In genomic region chr3:4885322-4885721, GRCh38 we compare ENCODE assay signal across 17 cellular contexts.
DNase-seq lines count a peak whose midpoint lies in the region; ATAC-seq, FAIRE-seq and TF ChIP-seq lines count a peak whose summit lies in the region.
"Had no signal": no experiment of that assay in that cellular context is flagged by ENCODE, and none has a peak within 500 bp of the region (broad histone marks: within the 10 kb centered on the region; RNA-seq: fewer than 3 reads in every experiment).

No MANE protein-coding gene starts in this region.

- H2AFZ ChIP-seq in astrocyte (ENCODE audit: low read depth, low read length), result no peak overlapping the region

- DNase-seq in stimulated activated naive CD8-positive, alpha-beta T cell treated with anti-CD3 and anti-CD28 coated beads, Interleukin-15, amount 100 ng/mL, for 72 hours, result no peak
- DNase-seq in astrocyte (ENCODE audit: low read depth), result peak; percentile 87
- no peak for DNase-seq in kidney epithelial cell (ENCODE audit: low read depth)
- DNase-seq in HTR-8/SVneo (ENCODE audit: insufficient read length, low spot score), result no peak
- no peak for DNase-seq in WTC11 (ENCODE audit: low spot score)
- no peak for DNase-seq in sciatic nerve (ENCODE audit: low spot score)
- DNase-seq in stimulated activated CD4-positive, alpha-beta T cell treated with anti-CD3 and anti-CD28 coated beads, Interleukin-2, amount 100 ng/mL, for 48 hours, result no peak
- DNase-seq: esophagus squamous epithelium; lower lobe of right lung; naive thymus-derived CD8-positive, alpha-beta T cell; NCI-H187; NCI-H524 treated with DMSO at 0.1 percent for 48 hours had no signal

- H3K27me3 Mint-ChIP-seq in stimulated activated naive CD8-positive, alpha-beta T cell treated with anti-CD3 and anti-CD28 coated beads, Interleukin-15, Interleukin-2, amounts not matched to agents 100 ng/mL and 50 ng/mL, for 24 hours, result no peaks in the 10 kb centered on the region
- no peaks in the 10 kb centered on the region for H3K27me3 Mint-ChIP-seq in stimulated activated naive CD8-positive, alpha-beta T cell treated with anti-CD3 and anti-CD28 coated beads, Interleukin-15, amount 100 ng/mL, for 72 hours
- H3K27me3 Mint-ChIP-seq in astrocyte (ENCODE audit: low read depth, unreplicated experiment) (no peaks in the 10 kb centered on the region), WTC11 (ENCODE audit: low read depth) (no peaks in the 10 kb centered on the region; the same call in 1 of the 2 replicates)
- H3K27me3 Mint-ChIP-seq: naive thymus-derived CD8-positive, alpha-beta T cell had no signal

- peak overlapping the region; percentile 50 for H3K27ac ChIP-seq in astrocyte (ENCODE audit: low read depth, low read length)
- H3K27ac ChIP-seq: ascending aorta, esophagus squamous epithelium, lower lobe of right lung, vagina had no signal

- peak overlapping the region; percentile 64 for H3K4me2 ChIP-seq in astrocyte (ENCODE audit: low read length)

- H4K20me1 ChIP-seq in astrocyte (ENCODE audit: insufficient read depth, low read length), result no peaks in the 10 kb centered on the region

- no peaks in the 10 kb centered on the region for H3K36me3 ChIP-seq in astrocyte (ENCODE audit: insufficient read depth, low read length)
- H3K36me3 ChIP-seq in kidney epithelial cell (ENCODE audit: control insufficient read depth, insufficient read depth, low read length), result no peaks in the 10 kb centered on the region
- H3K36me3 ChIP-seq: ascending aorta, esophagus squamous epithelium, lower lobe of right lung, vagina had no signal

- POLR2A ChIA-PET in WTC11 (lab: Charles Lee), result no interaction called here

- H3K4me3 ChIP-seq in astrocyte (ENCODE audit: insufficient read depth, low read depth, low read length) (no peak overlapping the region), kidney epithelial cell (ENCODE audit: low read depth, low read length) (no peak overlapping the region)
- H3K4me3 ChIP-seq: ascending aorta, esophagus squamous epithelium, lower lobe of right lung, vagina had no signal

- H3K9me3 Mint-ChIP-seq in stimulated activated naive CD8-positive, alpha-beta T cell treated with anti-CD3 and anti-CD28 coated beads, Interleukin-15, Interleukin-2, amounts not matched to agents 100 ng/mL and 50 ng/mL, for 24 hours, result no peaks in the 10 kb centered on the region
- peaks cover 5 to 10% of the 10 kb centered on the region in 2 donors for H3K9me3 Mint-ChIP-seq in stimulated activated naive CD8-positive, alpha-beta T cell treated with anti-CD3 and anti-CD28 coated beads, Interleukin-15, amount 100 ng/mL, for 72 hours
- no peaks in the 10 kb centered on the region for H3K9me3 Mint-ChIP-seq in astrocyte (ENCODE audit: unreplicated experiment)
- H3K9me3 Mint-ChIP-seq in WTC11, result peaks cover 5% of the 10 kb centered on the region; the same call in 1 of the 2 replicates
- H3K9me3 Mint-ChIP-seq: naive thymus-derived CD8-positive, alpha-beta T cell had no signal

- H3K27ac Mint-ChIP-seq in stimulated activated naive CD8-positive, alpha-beta T cell treated with anti-CD3 and anti-CD28 coated beads, Interleukin-15, Interleukin-2, amounts not matched to agents 100 ng/mL and 50 ng/mL, for 24 hours, result peak overlapping the region; percentile 83
- no peak overlapping the region for H3K27ac Mint-ChIP-seq in stimulated activated naive CD8-positive, alpha-beta T cell treated with anti-CD3 and anti-CD28 coated beads, Interleukin-15, amount 100 ng/mL, for 72 hours
- H3K27ac Mint-ChIP-seq in astrocyte (ENCODE audit: unreplicated experiment), result no peak overlapping the region
- H3K27ac Mint-ChIP-seq in WTC11, result no peak overlapping the region
- H3K27ac Mint-ChIP-seq: progenitor cell of endocrine pancreas; T-helper 2 cell treated with Interferon-gamma antibody and Interleukin-4, amounts not matched to agents 5 μg/mL and 100 μg/mL, for 36 hours had no signal

- no peaks in the 10 kb centered on the region for H3K27me3 ChIP-seq in astrocyte (ENCODE audit: insufficient read depth, low read length)
- no peaks in the 10 kb centered on the region for H3K27me3 ChIP-seq in kidney epithelial cell (ENCODE audit: control insufficient read depth, insufficient read depth, low read length)
- H3K27me3 ChIP-seq: ascending aorta, esophagus squamous epithelium, vagina had no signal

- H3K79me2 ChIP-seq in astrocyte (ENCODE audit: insufficient read depth, low read length), result no peaks in the 10 kb centered on the region

- no peak for TF ChIP-seq CTCF in astrocyte (IDR thresholded peaks at IDR 0.05; ENCODE audit: insufficient read depth, low read depth, low read length)
- TF ChIP-seq CTCF in kidney epithelial cell (IDR thresholded peaks at IDR 0.05; ENCODE audit: insufficient read depth, low read length, poor library complexity, severe bottlenecking), result peak; percentile 10
- no peak for TF ChIP-seq CTCF in WTC11 (IDR thresholded peaks at IDR 0.05)

- peak overlapping the region; percentile 34 for H3K9ac ChIP-seq in astrocyte (ENCODE audit: low read length)

- intact Hi-C loops in sciatic nerve (cut with DNase I), result no loop called here

- no peaks in the 10 kb centered on the region for H3K36me3 Mint-ChIP-seq in stimulated activated naive CD8-positive, alpha-beta T cell treated with anti-CD3 and anti-CD28 coated beads, Interleukin-15, Interleukin-2, amounts not matched to agents 100 ng/mL and 50 ng/mL, for 24 hours (ENCODE audit: low read depth)
- H3K36me3 Mint-ChIP-seq in astrocyte (ENCODE audit: low read depth, unreplicated experiment), result no peaks in the 10 kb centered on the region
- H3K36me3 Mint-ChIP-seq in WTC11, result no peaks in the 10 kb centered on the region
- H3K36me3 Mint-ChIP-seq: naive thymus-derived CD8-positive, alpha-beta T cell had no signal

- FAIRE-seq in astrocyte (lab: Jason Lieb, UNC) (no peak), HTR-8/SVneo (lab: Jason Lieb, UNC) (no peak)

- peaks cover 15% of the 10 kb centered on the region for H3K4me1 ChIP-seq in astrocyte (ENCODE audit: insufficient read depth, low read length)
- H3K4me1 ChIP-seq: ascending aorta, vagina had no signal

- no peak for ATAC-seq in stimulated activated naive CD8-positive, alpha-beta T cell treated with anti-CD3 and anti-CD28 coated beads, Interleukin-15, amount 100 ng/mL, for 72 hours
- no peak for ATAC-seq in WTC11
- no peak for ATAC-seq in sciatic nerve
- ATAC-seq: lower lobe of right lung; naive thymus-derived CD8-positive, alpha-beta T cell had no signal

- no peaks in the 10 kb centered on the region for H3K9me3 ChIP-seq in astrocyte (ENCODE audit: insufficient read depth, low read depth, low read length)
- H3K9me3 ChIP-seq: ascending aorta, esophagus squamous epithelium, lower lobe of right lung, vagina had no signal

- peaks cover 46% of the 10 kb centered on the region for H3K4me1 Mint-ChIP-seq in stimulated activated naive CD8-positive, alpha-beta T cell treated with anti-CD3 and anti-CD28 coated beads, Interleukin-15, Interleukin-2, amounts not matched to agents 100 ng/mL and 50 ng/mL, for 24 hours (ENCODE audit: low read depth)
- H3K4me1 Mint-ChIP-seq in stimulated activated naive CD8-positive, alpha-beta T cell treated with anti-CD3 and anti-CD28 coated beads, Interleukin-15, amount 100 ng/mL, for 72 hours, result peaks cover 71% of the 10 kb centered on the region
- peaks cover 15% of the 10 kb centered on the region for H3K4me1 Mint-ChIP-seq in astrocyte (ENCODE audit: low read depth, unreplicated experiment)
- H3K4me1 Mint-ChIP-seq in WTC11, result peaks cover 6% of the 10 kb centered on the region

- CTCF ChIA-PET in WTC11 (lab: Charles Lee), result interaction anchor here (0.7 to 2.1 kb wide), 4 partner anchors 58 to 174 kb away, joined by 3 to 7 read pairs (median 4); no protein-coding TSS in a partner anchor

- no peak overlapping the region for H3K4me3 Mint-ChIP-seq in stimulated activated naive CD8-positive, alpha-beta T cell treated with anti-CD3 and anti-CD28 coated beads, Interleukin-15, Interleukin-2, amounts not matched to agents 100 ng/mL and 50 ng/mL, for 24 hours
- peak overlapping the region in 1 of 2 donors; percentile 22 for H3K4me3 Mint-ChIP-seq in stimulated activated naive CD8-positive, alpha-beta T cell treated with anti-CD3 and anti-CD28 coated beads, Interleukin-15, amount 100 ng/mL, for 72 hours
- H3K4me3 Mint-ChIP-seq in astrocyte (ENCODE audit: unreplicated experiment), result no peak overlapping the region
- no peak overlapping the region for H3K4me3 Mint-ChIP-seq in WTC11
- H3K4me3 Mint-ChIP-seq: naive thymus-derived CD8-positive, alpha-beta T cell; T-helper 2 cell treated with Interferon-gamma antibody and Interleukin-4, amounts not matched to agents 5 μg/mL and 100 μg/mL, for 36 hours had no signal

TF ChIP-seq in WTC11, 78 proteins besides CTCF, POLR2A, EP300 and RAD21:
- TF ChIP-seq TP53 (CRISPR knock-in tag; IDR thresholded peaks at IDR 0.05) (no peak), E2F1 (CRISPR knock-in tag; IDR thresholded peaks at IDR 0.05) (no peak), CBFB (CRISPR knock-in tag; IDR thresholded peaks at IDR 0.05; ENCODE audit: low read depth) (no peak), FOXP1 (CRISPR knock-in tag; IDR thresholded peaks at IDR 0.05; ENCODE audit: borderline replicate concordance) (no peak), RORB (CRISPR knock-in tag; IDR thresholded peaks at IDR 0.05) (no peak), ZNF138 (CRISPR knock-in tag; conservative IDR thresholded peaks at IDR 0.05) (no peak), SP1 (CRISPR knock-in tag; conservative IDR thresholded peaks at IDR 0.05) (no peak), ZNF671 (CRISPR knock-in tag; IDR thresholded peaks at IDR 0.05) (no peak), NFATC4 (CRISPR knock-in tag; IDR thresholded peaks at IDR 0.05) (no peak)
